Comparison of ENCODE assay signal across 2 cellular contexts in genomic region chr21:29124645-29125044, GRCh38.
TF ChIP-seq lines count a peak whose summit lies in the region.

No MANE protein-coding gene starts in this region.

TF ChIP-seq in GM12891, 5 proteins besides CTCF, POLR2A, EP300 and RAD21:
- no peak for TF ChIP-seq POU2F2 (IDR thresholded peaks at IDR 0.05; ENCODE audit: low read depth, low read length)
- no peak for TF ChIP-seq TAF1 (IDR thresholded peaks at IDR 0.05; ENCODE audit: low read depth, low read length)
- TF ChIP-seq POLR2AphosphoS5 (IDR thresholded peaks at IDR 0.05; ENCODE audit: low read depth, low read length) = no peak
- TF ChIP-seq SPI1 (IDR thresholded peaks at IDR 0.05; ENCODE audit: low read depth, low read length) = no peak
- no peak for TF ChIP-seq PAX5 (IDR thresholded peaks at IDR 0.05; ENCODE audit: insufficient read depth, low read length, severe bottlenecking)

TF ChIP-seq in GM12878, 131 proteins besides CTCF, POLR2A, EP300 and RAD21:
- TF ChIP-seq POU2F2 (IDR thresholded peaks at IDR 0.05; ENCODE audit: borderline replicate concordance, low read depth, low read length) (peak; percentile 79; the same call in 2 of the 3 replicates), ZBTB40 (IDR thresholded peaks at IDR 0.05; ENCODE audit: borderline replicate concordance) (peak; percentile 96), IRF5 (IDR thresholded peaks at IDR 0.05; ENCODE audit: borderline replicate concordance) (no peak)
